In genomic region chr7:140810830-140811556, GRCh38 we compare ENCODE assay signal across 9 cellular contexts.
DNase-seq lines count a peak whose midpoint lies in the region; ATAC-seq and TF ChIP-seq lines count a peak whose summit lies in the region.
"Had no signal": no experiment of that assay in that cellular context is flagged by ENCODE, and none has a peak within 500 bp of the region (broad histone marks: within the 10 kb centered on the region; RNA-seq: fewer than 3 reads in every experiment).

No MANE protein-coding gene starts in this region.

- no peaks in the 10 kb centered on the region for H3K27me3 Mint-ChIP-seq in CD4-positive, alpha-beta T cell
- peaks cover 5% of the 10 kb centered on the region for H3K27me3 Mint-ChIP-seq in endothelial cell (ENCODE audit: unreplicated experiment)

- peak; percentile 84 for ATAC-seq in CD4-positive, alpha-beta T cell (ENCODE audit: poor library complexity)
- peak; percentile 64 for ATAC-seq in GM19328 (IDR thresholded peaks at IDR 0.05; ENCODE audit: unreplicated experiment)
- peak; percentile 59 for ATAC-seq in HG03575 (IDR thresholded peaks at IDR 0.05; ENCODE audit: extremely low read depth, insufficient number of reproducible peaks, low FRiP score, unreplicated experiment)
- ATAC-seq in stimulated activated effector memory CD8-positive, alpha-beta T cell treated with anti-CD3 and anti-CD28 coated beads, Interleukin-12 subunit alpha, Interleukin-12 subunit beta, amount 100 ng/mL, for 72 hours, result peak; percentile 83

- intact Hi-C loops in CD4-positive, alpha-beta T cell (cut with DNase I, micrococcal nuclease), result loop anchor here (1.0 to 5.0 kb wide), 5 partner anchors 114 to 721 kb away; partner anchors contain the start of gene BRAF (in 1 of the 2)

- H3K9me3 Mint-ChIP-seq in CD4-positive, alpha-beta T cell, result no peaks in the 10 kb centered on the region
- no peaks in the 10 kb centered on the region for H3K9me3 Mint-ChIP-seq in endothelial cell (ENCODE audit: unreplicated experiment)
- H3K9me3 Mint-ChIP-seq in stimulated activated effector memory CD8-positive, alpha-beta T cell treated with anti-CD3 and anti-CD28 coated beads, Interleukin-12 subunit alpha, Interleukin-12 subunit beta, amount 100 ng/mL, for 72 hours, result no peaks in the 10 kb centered on the region
- H3K9me3 Mint-ChIP-seq: T-helper 1 cell treated with Interleukin-12 subunit alpha and Interleukin-12 subunit beta and Interleukin-4 antibody, amounts not matched to agents 30 μg/mL and 1 μg/mL, for 36 hours had no signal

- peaks cover 13% of the 10 kb centered on the region for H3K4me1 Mint-ChIP-seq in CD4-positive, alpha-beta T cell (ENCODE audit: low read depth)
- peaks cover 4% of the 10 kb centered on the region for H3K4me1 Mint-ChIP-seq in endothelial cell (ENCODE audit: unreplicated experiment)
- H3K4me1 Mint-ChIP-seq in stimulated activated effector memory CD8-positive, alpha-beta T cell treated with anti-CD3 and anti-CD28 coated beads, Interleukin-12 subunit alpha, Interleukin-12 subunit beta, amount 100 ng/mL, for 72 hours, result peaks cover 5% of the 10 kb centered on the region

- TF ChIP-seq CTCF in CD4-positive, alpha-beta T cell (IDR thresholded peaks at IDR 0.05), result peak; percentile 81
- peak; percentile 74 for TF ChIP-seq CTCF in endothelial cell (IDR thresholded peaks at IDR 0.05; ENCODE audit: unreplicated experiment)

- no peak overlapping the region for H3K27ac Mint-ChIP-seq in CD4-positive, alpha-beta T cell
- H3K27ac Mint-ChIP-seq in endothelial cell (ENCODE audit: unreplicated experiment), result no peak overlapping the region
- no peak overlapping the region for H3K27ac Mint-ChIP-seq in stimulated activated effector memory CD8-positive, alpha-beta T cell treated with anti-CD3 and anti-CD28 coated beads, Interleukin-12 subunit alpha, Interleukin-12 subunit beta, amount 100 ng/mL, for 72 hours
- H3K27ac Mint-ChIP-seq: T-helper 1 cell treated with Interleukin-12 subunit alpha and Interleukin-12 subunit beta and Interleukin-4 antibody, amounts not matched to agents 30 μg/mL and 1 μg/mL, for 36 hours had no signal

- CTCF ChIA-PET in CD4-positive, alpha-beta T cell (lab: Charles Lee), result interaction anchor here (0.9 to 3.1 kb wide), 11 partner anchors 19 to 204 kb away, joined by 3 to 27 read pairs (median 3); partner anchors contain the start of gene MRPS33

- DNase-seq in CD4-positive, alpha-beta T cell, result peak; percentile 6 to 52 (median 42)
- peak; percentile 52 for DNase-seq in NCI-H82 treated with DMSO at 0.1 percent for 48 hours (lab: John Stamatoyannopoulos, UW; ENCODE audit: unreplicated experiment)
- peak; percentile 19 to 21 for DNase-seq in activated CD8-positive, alpha-beta memory T cell treated with anti-CD3 and anti-CD28 coated beads for 1 hour (ENCODE audit: extremely low read depth in 1 of 2, low read depth in 1 of 2)
- DNase-seq in endothelial cell (ENCODE audit: low spot score), result peak; percentile 72
- DNase-seq in myocyte (ENCODE audit: low read depth), result peak; percentile 89
- peak; percentile 52 to 74 for DNase-seq in stimulated activated effector memory CD8-positive, alpha-beta T cell treated with anti-CD3 and anti-CD28 coated beads, Interleukin-12 subunit alpha, Interleukin-12 subunit beta, amount 100 ng/mL, for 72 hours (ENCODE audit: low spot score in 2 of 2)

- no peaks in the 10 kb centered on the region for H3K9me3 ChIP-seq in CD4-positive, alpha-beta T cell (ENCODE audit: control insufficient read depth, low read length)

- H3K36me3 Mint-ChIP-seq in CD4-positive, alpha-beta T cell (ENCODE audit: low read depth), result peaks cover 15% of the 10 kb centered on the region
- no peaks in the 10 kb centered on the region for H3K36me3 Mint-ChIP-seq in endothelial cell (ENCODE audit: low read depth, unreplicated experiment)
- peaks cover 30% of the 10 kb centered on the region for H3K36me3 Mint-ChIP-seq in stimulated activated effector memory CD8-positive, alpha-beta T cell treated with anti-CD3 and anti-CD28 coated beads, Interleukin-12 subunit alpha, Interleukin-12 subunit beta, amount 100 ng/mL, for 72 hours

- H3K27me3 ChIP-seq in CD4-positive, alpha-beta T cell (ENCODE audit: control insufficient read depth, insufficient read depth, low read length), result no peaks in the 10 kb centered on the region

- no peak overlapping the region for H3K4me3 Mint-ChIP-seq in CD4-positive, alpha-beta T cell
- H3K4me3 Mint-ChIP-seq in endothelial cell (ENCODE audit: unreplicated experiment), result no peak overlapping the region
- no peak overlapping the region for H3K4me3 Mint-ChIP-seq in stimulated activated effector memory CD8-positive, alpha-beta T cell treated with anti-CD3 and anti-CD28 coated beads, Interleukin-12 subunit alpha, Interleukin-12 subunit beta, amount 100 ng/mL, for 72 hours
- H3K4me3 Mint-ChIP-seq: T-helper 1 cell treated with Interleukin-12 subunit alpha and Interleukin-12 subunit beta and Interleukin-4 antibody, amounts not matched to agents 30 μg/mL and 1 μg/mL, for 36 hours had no signal

- H3K27ac ChIP-seq in CD4-positive, alpha-beta T cell (ENCODE audit: low read depth, low read length), result no peak overlapping the region

- POLR2A ChIA-PET in CD4-positive, alpha-beta T cell (lab: Charles Lee), result interaction anchor here (0.7 to 2.1 kb wide), 6 partner anchors 8 to 203 kb away, joined by 3 to 36 read pairs (median 4); partner anchors contain the start of genes BRAF and MRPS33

Comparison
In these comparisons a context has a peak if more than half of its experiments do, and no peak if none do; other contexts are left out.
1. DNase-seq: peak in every context shown above with its lines; median percentile 89 in myocyte; 72 in endothelial cell; 63 in stimulated activated effector memory CD8-positive, alpha-beta T cell treated with anti-CD3 and anti-CD28 coated beads, Interleukin-12 subunit alpha, Interleukin-12 subunit beta, amount 100 ng/mL, for 72 hours; 52 in NCI-H82 treated with DMSO at 0.1 percent for 48 hours; 42 in CD4-positive, alpha-beta T cell; 20 in activated CD8-positive, alpha-beta memory T cell treated with anti-CD3 and anti-CD28 coated beads for 1 hour.